Comparison of ENCODE assay signal across 20 cellular contexts in genomic region chr7:122095642-122096041, GRCh38. TPM values are rescaled to one million over a fixed set of nuclear protein-coding genes. Genes with fewer than 3 reads are reported as not detected.
DNase-seq lines count a peak whose midpoint lies in the region; ATAC-seq, FAIRE-seq and TF ChIP-seq lines count a peak whose summit lies in the region.
"Had no signal": no experiment of that assay in that cellular context is flagged by ENCODE, and none has a peak within 500 bp of the region (broad histone marks: within the 10 kb centered on the region; RNA-seq: fewer than 3 reads in every experiment).

No MANE protein-coding gene starts in this region.

- no peak overlapping the region for H2BK20ac ChIP-seq in IMR-90 (ENCODE audit: low read depth, low read length)

- H3K4me1 ChIP-seq in A549, result no peaks in the 10 kb centered on the region
- H3K4me1 ChIP-seq in IMR-90 (ENCODE audit: control insufficient read depth, insufficient read depth, low read length), result no peaks in the 10 kb centered on the region
- no peaks in the 10 kb centered on the region for H3K4me1 ChIP-seq in K562 (replicated peaks in 1 of 2; ENCODE audit: control insufficient read depth in 2 of 2, insufficient read depth in 2 of 2, low read length in 2 of 2)
- H3K4me1 ChIP-seq: BLaER1 treated with 17β-estradiol and CSF1 and Interleukin-3, amounts not matched to agents 10 nM and 100 nM; Caco-2 had no signal

- in situ Hi-C loops in IMR-90 (cut with MboI; ENCODE audit: low sequenced_read_pairs), result loop anchor here (10.0 kb wide), 1 partner anchor 439 kb away; no protein-coding TSS in a partner anchor
- in situ Hi-C loops in K562 (cut with MboI), result no loop called here

- no peak overlapping the region for H4K8ac ChIP-seq in IMR-90 (ENCODE audit: low read depth in 2 of 2, low read length in 2 of 2)

- CTCF ChIA-PET in A549 (lab: Yijun Ruan, JAX), result no interaction called here
- CTCF ChIA-PET in IMR-90 (lab: Yijun Ruan, JAX), result interaction anchor here (0.6 kb wide), 1 partner anchor 75 kb away, joined by 4 read pairs; no protein-coding TSS in a partner anchor
- CTCF ChIA-PET in K562 (lab: Yijun Ruan, JAX; ENCODE audit: low intra/inter-chr PET ratio), result no interaction called here

- H3K79me1 ChIP-seq in IMR-90 (ENCODE audit: low read depth in 1 of 2, low read length in 2 of 2), result no peaks in the 10 kb centered on the region

- no peak overlapping the region for H4K5ac ChIP-seq in IMR-90 (ENCODE audit: low read depth, low read length)

- WGBS in A549 (ENCODE audit: missing lambda C conversion rate), result 17% methylated on average over 4 of the region's 4 CpGs
- WGBS in IMR-90 (ENCODE audit: extremely low coverage in 2 of 2, insufficient read length in 1 of 2), 2 experiments, result no CpG with 5 or more reads among the region's 4 CpGs
- WGBS in K562 (ENCODE audit: insufficient coverage, low coverage, missing lambda C conversion rate), result under 1% methylated on average over 4 of the region's 4 CpGs

- no peak for TF ChIP-seq CTCF in A549 (IDR thresholded peaks at IDR 0.05)
- no peak for TF ChIP-seq CTCF in IMR-90 (conservative IDR thresholded peaks at IDR 0.05; ENCODE audit: low read depth, low read length)
- no peak for TF ChIP-seq CTCF in K562 (IDR thresholded peaks at IDR 0.05 in 2 of 3, conservative IDR thresholded peaks at IDR 0.05 in 1 of 3; ENCODE audit: insufficient read depth in 2 of 3, low read depth in 1 of 3, low read length in 3 of 3)

- FAIRE-seq in A549 (lab: Jason Lieb, UNC) (no peak), K562 (lab: Jason Lieb, UNC) (no peak)
- FAIRE-seq: D721Med, G401.6, GM12891, GM19239 had no signal

- H2BK5ac ChIP-seq in IMR-90 (ENCODE audit: low read depth, low read length, poor library complexity, severe bottlenecking), result no peak overlapping the region

- H3K4me2 ChIP-seq in A549 (no peak overlapping the region), IMR-90 (ENCODE audit: low read depth, low read length) (no peak overlapping the region), K562 (ENCODE audit: insufficient read depth, low read length) (no peak overlapping the region)
- H3K4me2 ChIP-seq: BLaER1 treated with 17β-estradiol and CSF1 and Interleukin-3, amounts not matched to agents 10 nM and 100 nM had no signal

- H2BK120ac ChIP-seq in IMR-90 (ENCODE audit: low read depth, low read length), result no peak overlapping the region

- intact Hi-C loops in IMR-90 (cut with micrococcal nuclease) (loop anchor here (5.0 kb wide), 1 partner anchor 37 kb away; no protein-coding TSS in a partner anchor), K562 (cut with micrococcal nuclease) (no loop called here)

- no TSS peak for BruUV-seq in IMR-90 (replicated peaks; lab: Mats Ljungman, UMichigan)
- BruUV-seq in K562 (replicated peaks; lab: Mats Ljungman, UMichigan), result no TSS peak

- peaks cover 2% of the 10 kb centered on the region; the same call in 1 of the 2 replicates for H3K36me3 ChIP-seq in IMR-90 (ENCODE audit: control insufficient read depth, insufficient read depth, low read length)
- no peaks in the 10 kb centered on the region for H3K36me3 ChIP-seq in K562 (ENCODE audit: control insufficient read depth, insufficient read depth, low read length)

- H3K9me1 ChIP-seq in IMR-90 (ENCODE audit: insufficient read depth, low read length) (no peaks in the 10 kb centered on the region), K562 (ENCODE audit: control insufficient read depth, insufficient read depth, low read length) (no peaks in the 10 kb centered on the region)

- H3K9me3 ChIP-seq in A549 (no peaks in the 10 kb centered on the region), IMR-90 (ENCODE audit: control insufficient read depth, insufficient read depth, low read length) (no peaks in the 10 kb centered on the region), K562 (replicated peaks; ENCODE audit: control insufficient read depth, insufficient read depth, low read depth, low read length) (peaks cover 2% of the 10 kb centered on the region; the same call in 1 of the 2 replicates)
- H3K9me3 ChIP-seq: BLaER1 treated with 17β-estradiol and CSF1 and Interleukin-3, amounts not matched to agents 10 nM and 100 nM; Caco-2 had no signal

- H2BK15ac ChIP-seq in IMR-90 (ENCODE audit: low read depth, low read length), result no peak overlapping the region

- TF ChIP-seq POLR2A in A549 (IDR thresholded peaks at IDR 0.05; ENCODE audit: low read length) (no peak), IMR-90 (IDR thresholded peaks at IDR 0.05; ENCODE audit: low read depth, low read length) (no peak), K562 (conservative IDR thresholded peaks at IDR 0.05) (no peak)

- H3K27ac ChIP-seq in A549, result no peak overlapping the region
- no peak overlapping the region for H3K27ac ChIP-seq in IMR-90 (ENCODE audit: insufficient read depth, low read length)
- no peak overlapping the region for H3K27ac ChIP-seq in K562 (ENCODE audit: extremely low read depth, low read depth, low read length)
- H3K27ac ChIP-seq: BLaER1 treated with 17β-estradiol and CSF1 and Interleukin-3, amounts not matched to agents 10 nM and 100 nM; C4-2B had no signal

- no peak overlapping the region for H4K91ac ChIP-seq in IMR-90 (ENCODE audit: insufficient read depth, low read depth, low read length)

- no peak overlapping the region for H2AK9ac ChIP-seq in IMR-90 (replicated peaks; ENCODE audit: low read depth, low read length, poor library complexity)

- dilution Hi-C loops in IMR-90 (cut with HindIII; ENCODE audit: low sequenced_read_pairs, unreplicated experiment), result no loop called here

- TF ChIP-seq RAD21 in A549 (conservative IDR thresholded peaks at IDR 0.05 in 1 of 2, IDR thresholded peaks at IDR 0.05 in 1 of 2) (no peak), IMR-90 (IDR thresholded peaks at IDR 0.05; ENCODE audit: low read length) (no peak), K562 (CRISPR knock-in tag; conservative IDR thresholded peaks at IDR 0.05 in 1 of 2, IDR thresholded peaks at IDR 0.05 in 1 of 2) (no peak)

- no peaks in the 10 kb centered on the region for H3K27me3 ChIP-seq in IMR-90 (ENCODE audit: control insufficient read depth, insufficient read depth, low read length)
- no peaks in the 10 kb centered on the region for H3K27me3 ChIP-seq in K562 (ENCODE audit: control insufficient read depth in 2 of 2, insufficient read depth in 2 of 2, low read length in 2 of 2)
- H3K27me3 ChIP-seq: BLaER1 treated with 17β-estradiol and CSF1 and Interleukin-3, amounts not matched to agents 10 nM and 100 nM had no signal

- ATAC-seq in A549 (no peak), IMR-90 (ENCODE audit: low read depth) (no peak), K562 (no peak), HG03135 (IDR thresholded peaks at IDR 0.05; ENCODE audit: unreplicated experiment) (no peak), HG03045 (IDR thresholded peaks at IDR 0.05; ENCODE audit: unreplicated experiment) (no peak)
- ATAC-seq: CD8-positive, alpha-beta T cell had no signal

- no peak overlapping the region for H3K9ac ChIP-seq in IMR-90 (ENCODE audit: low read depth, low read length)
- no peak overlapping the region for H3K9ac ChIP-seq in K562 (ENCODE audit: insufficient read depth in 1 of 2, low read depth in 2 of 2, low read length in 2 of 2)
- H3K9ac ChIP-seq: BLaER1 treated with 17β-estradiol and CSF1 and Interleukin-3, amounts not matched to agents 10 nM and 100 nM had no signal

- no peak overlapping the region for H3K56ac ChIP-seq in IMR-90 (ENCODE audit: extremely low read depth, insufficient read depth, low read length)

- no peak overlapping the region for H2AK5ac ChIP-seq in IMR-90 (ENCODE audit: low read depth, low read length)

- POLR2A ChIA-PET in A549 (lab: Yijun Ruan, JAX), result no interaction called here
- POLR2A ChIA-PET in IMR-90 (lab: Charles Lee; ENCODE audit: unreplicated experiment), result no interaction called here
- POLR2A ChIA-PET in K562 (lab: Yijun Ruan, JAX), result interaction anchor here (0.6 kb wide), 1 partner anchor 1602 kb away, joined by 3 read pairs; no protein-coding TSS in a partner anchor

- H4K20me1 ChIP-seq in IMR-90 (ENCODE audit: insufficient read depth, low read length), result no peaks in the 10 kb centered on the region
- no peaks in the 10 kb centered on the region for H4K20me1 ChIP-seq in K562 (replicated peaks; ENCODE audit: control insufficient read depth, insufficient read depth, low read length)
- H4K20me1 ChIP-seq: BLaER1 treated with 17β-estradiol and CSF1 and Interleukin-3, amounts not matched to agents 10 nM and 100 nM had no signal

- TF ChIP-seq EP300 in A549 (IDR thresholded peaks at IDR 0.05), result no peak
- TF ChIP-seq EP300 in K562 (IDR thresholded peaks at IDR 0.05; ENCODE audit: low read length), result no peak

- no peak overlapping the region for H3K18ac ChIP-seq in IMR-90 (ENCODE audit: low read depth, low read length)

- H3K4ac ChIP-seq in IMR-90 (ENCODE audit: low read depth, low read length), result no peak overlapping the region

- H3K14ac ChIP-seq in IMR-90 (replicated peaks; ENCODE audit: low read depth, low read length), result no peak overlapping the region

- DNase-seq in A549 (ENCODE audit: low read depth in 1 of 2, low spot score in 1 of 2), result no peak
- DNase-seq in IMR-90, result no peak
- DNase-seq in K562 (ENCODE audit: extremely low read depth in 1 of 4, low spot score in 3 of 4), result no peak
- DNase-seq in medulla oblongata (ENCODE audit: extremely low spot score), result no peak
- DNase-seq: 8988T; AML-193; Caco-2; Calu3; CD4-positive, alpha-beta T cell; CD8-positive, alpha-beta T cell; DMS79 treated with DMSO at 0.1 percent for 48 hours; GF-D8 had no signal

- H2AFZ ChIP-seq in IMR-90 (replicated peaks; ENCODE audit: low read length, poor library complexity) (no peak overlapping the region), K562 (ENCODE audit: low read depth, low read length) (no peak overlapping the region)

- H3K4me3 ChIP-seq in A549 (no peak overlapping the region), IMR-90 (ENCODE audit: insufficient read depth, low read depth, low read length) (no peak overlapping the region), K562 (no peak overlapping the region)
- H3K4me3 ChIP-seq: BLaER1 treated with 17β-estradiol and CSF1 and Interleukin-3, amounts not matched to agents 10 nM and 100 nM had no signal

- H3K79me2 ChIP-seq in K562 (ENCODE audit: control insufficient read depth, insufficient read depth, low read length), result no peaks in the 10 kb centered on the region

- no peak overlapping the region for H3K23ac ChIP-seq in IMR-90 (ENCODE audit: low read depth, low read length)

RNA-seq across cellular contexts. Expression of gene AASS, which starts 48.4 kb away (rescaled TPM):
- polyA plus RNA-seq in A549 (2011; rRNA removed) (0.21 TPM in 2 replicates), A549 (2017; fragmentation: RNase III; extraction: RNeasy Plus Mini Kit Qiagen cat#74134 plus additional on column Dnase treatment) (0.04 to 0.05 TPM (median 0.04 TPM) in 3 replicates), IMR-90 (2012; rRNA removed) (4.7 and 6.1 TPM in 2 replicates), K562 (2011; rRNA removed) (0.04 TPM in 1 of 2 replicates, not detected in the other), K562 (2014; fragmentation: Illumina TruSeq; extraction: Trizol) (0.07 TPM in 1 of 2 replicates, not detected in the other), K562 (2014; fragmentation: Nextera tagmentation; extraction: Ambion mirVana) (not detected), K562 (2014; rRNA removed) (not detected in 2 replicates)
- polyA plus RNA-seq in A549 (2012; cell fraction: cytosol; rRNA removed), result 0.01 TPM in 1 of 2 replicates, not detected in the other
- 0.06 and 0.09 TPM in 2 replicates for polyA plus RNA-seq in A549 (2012; cell fraction: nucleus; rRNA removed)
- polyA minus RNA-seq in A549 (2011; rRNA and poly(A)+ RNA removed), result 0.12 and 0.15 TPM in 2 replicates
- total RNA-seq in IMR-90 (2012; rRNA removed) (12.9 and 15.0 TPM in 2 replicates), K562 (2014; rRNA removed) (not detected in 2 replicates), K562 (2014; rRNA removed; fragmentation: Illumina TruSeq; extraction: Trizol) (not detected in 2 replicates), K562 (2015; rRNA removed; fragmentation: Illumina TruSeq; extraction: Trizol) (0.08 TPM in 1 of 2 replicates, not detected in the other), K562 (2021) (0.25 and 0.38 TPM in 2 replicates)
- polyA plus RNA-seq in IMR-90 (2012; cell fraction: cytosol; rRNA removed), result 0.52 and 0.96 TPM in 2 replicates
- 2.8 and 22.2 TPM in 2 replicates for polyA plus RNA-seq in IMR-90 (2012; cell fraction: nucleus; rRNA removed; ENCODE audit: low replicate concordance)
- total RNA-seq in K562 (2011; cell fraction: chromatin; rRNA removed; ENCODE audit: low replicate concordance), result 0.28 TPM in 1 of 2 replicates, not detected in the other
- not detected in 2 replicates for total RNA-seq in K562 (2011; cell fraction: nucleolus; rRNA removed)
- total RNA-seq in K562 (2011; cell fraction: nucleoplasm; rRNA removed), result not detected in 2 replicates
- polyA plus RNA-seq in K562 (2011; cell fraction: cytosol; rRNA removed), result not detected in 2 replicates
- polyA plus RNA-seq in K562 (2011; cell fraction: nucleus; rRNA removed), result 0.30 TPM in 1 of 2 replicates, not detected in the other
- polyA plus RNA-seq in K562 (2012), result 0.05 and 0.07 TPM in 2 replicates
- polyA minus RNA-seq in K562 (2011; rRNA and poly(A)+ RNA removed), result 0.18 TPM in 1 of 2 replicates, not detected in the other
- not detected in 2 replicates for polyA minus RNA-seq in K562 (2011; cell fraction: cytosol; rRNA and poly(A)+ RNA removed)
- 0.13 TPM in 1 of 2 replicates, not detected in the other for polyA minus RNA-seq in K562 (2011; cell fraction: nucleus; rRNA and poly(A)+ RNA removed)

Comparison
In these comparisons a context has a peak if more than half of its experiments do, and no peak if none do; other contexts are left out.
1. Of the 35 proteins assayed by ChIP-seq in both K562 and A549: peak only in K562: none; only in A549: MAFK; in both: none; in neither: 34.